Comparison of ENCODE assay signal across 8 cellular contexts in genomic region chr17:30574309-30574708, GRCh38.
A peak's percentile ranks its signal among the peaks of the same experiment; 100 is the strongest.
DNase-seq lines count a peak whose midpoint lies in the region; ATAC-seq, FAIRE-seq and TF ChIP-seq lines count a peak whose summit lies in the region.
"Not testable (repeated sequence)": the region's sequence is repeated elsewhere in the genome, so short reads cannot be mapped to it uniquely, and the experiment has no call there.

No MANE protein-coding gene starts in this region.

- not testable (repeated sequence) for H3K4me3 ChIP-seq in upper lobe of right lung

- not testable (repeated sequence) for ATAC-seq in WTC11, upper lobe of right lung

- peak; percentile 9 for FAIRE-seq in HTR-8/SVneo (lab: Jason Lieb, UNC)

- DNase-seq in CD14-positive monocyte (ENCODE audit: low spot score) (peak; percentile 28), WTC11 (ENCODE audit: low spot score) (peak; percentile 1), islet precursor cell (peak; percentile 44), mesenteric fat pad (ENCODE audit: low spot score) (peak; percentile 69), osteocyte (ENCODE audit: extremely low spot score, unreplicated experiment) (peak; percentile 23), upper lobe of right lung (peak; percentile 17)
- not testable (repeated sequence) for DNase-seq in HTR-8/SVneo (ENCODE audit: insufficient read length, low spot score)
- DNase-seq in activated CD8-positive, alpha-beta memory T cell treated with anti-CD3 and anti-CD28 coated beads, Interleukin-2, amount 50 U/mL, for 48 hours: peak; percentile 15

- not testable (repeated sequence) for TF ChIP-seq CTCF in CD14-positive monocyte (IDR thresholded peaks at IDR 0.05); WTC11 (IDR thresholded peaks at IDR 0.05); osteocyte (IDR thresholded peaks at IDR 0.05); upper lobe of right lung (IDR thresholded peaks at IDR 0.05)

- H3K36me3 ChIP-seq in upper lobe of right lung: not testable (repeated sequence)

- H3K9me3 ChIP-seq in upper lobe of right lung: not testable (repeated sequence)

- not testable (repeated sequence) for H3K27me3 ChIP-seq in upper lobe of right lung

- not testable (repeated sequence) for H3K27me3 Mint-ChIP-seq in CD14-positive monocyte (ENCODE audit: low read depth in 3 of 3); WTC11 (ENCODE audit: low read depth); osteocyte (ENCODE audit: unreplicated experiment)

- not testable (repeated sequence) for H3K4me3 Mint-ChIP-seq in CD14-positive monocyte; WTC11; osteocyte (ENCODE audit: unreplicated experiment)

- POLR2A ChIA-PET in WTC11 (lab: Charles Lee): not testable (repeated sequence)

- H3K4me1 ChIP-seq in upper lobe of right lung: not testable (repeated sequence)

- intact Hi-C loops in CD14-positive monocyte (cut with micrococcal nuclease); upper lobe of right lung (cut with DNase I): not testable (repeated sequence)

- not testable (repeated sequence) for H3K9me3 Mint-ChIP-seq in CD14-positive monocyte; WTC11; osteocyte (ENCODE audit: unreplicated experiment)

- H3K27ac ChIP-seq in upper lobe of right lung: not testable (repeated sequence)

- CTCF ChIA-PET in WTC11 (lab: Charles Lee): interaction anchor here (1.0 to 2.7 kb wide), 2 partner anchors 19 to 26 kb away, joined by 3 to 8 read pairs; no protein-coding TSS in a partner anchor

- H3K27ac Mint-ChIP-seq in CD14-positive monocyte; WTC11; osteocyte (ENCODE audit: unreplicated experiment): not testable (repeated sequence)

- not testable (repeated sequence) for H3K36me3 Mint-ChIP-seq in CD14-positive monocyte; WTC11; osteocyte (ENCODE audit: unreplicated experiment)

- not testable (repeated sequence) for H3K4me1 Mint-ChIP-seq in CD14-positive monocyte
- H3K4me1 Mint-ChIP-seq in WTC11 (peaks cover 14% of the 10 kb centered on the region), osteocyte (ENCODE audit: unreplicated experiment) (peaks cover 10% of the 10 kb centered on the region)
